8 cellular contexts compared by ENCODE assay signal in genomic region chr12:49109631-49110172, GRCh38. TPM values are rescaled to one million over a fixed set of nuclear protein-coding genes. Genes with fewer than 3 reads are reported as not detected.
DNase-seq lines count a peak whose midpoint lies in the region; ATAC-seq and TF ChIP-seq lines count a peak whose summit lies in the region.

No MANE protein-coding gene starts in this region.

- intact Hi-C loops in activated CD8-positive, alpha-beta T cell treated with anti-CD3 and anti-CD28 coated beads for 36 hours (cut with micrococcal nuclease), result no loop called here

- H3K9ac ChIP-seq in skeletal muscle tissue (ENCODE audit: low read depth in 1 of 3, low read length in 3 of 3), result peak overlapping the region; percentile 74 to 96 (median 80)

- H3K27ac Mint-ChIP-seq in activated CD8-positive, alpha-beta T cell treated with anti-CD3 and anti-CD28 coated beads for 36 hours, result peak overlapping the region; percentile 84

- H3K36me3 ChIP-seq in HEK293 (ENCODE audit: control insufficient read depth in 2 of 2, insufficient read depth in 1 of 2, low read length in 2 of 2) (peaks cover 0 to 27% of the 10 kb centered on the region in 2 experiments; a peak in 1 of 3 replicates), right atrium auricular region (peaks cover 6% of the 10 kb centered on the region), skeletal muscle tissue (ENCODE audit: control insufficient read depth in 3 of 3, insufficient read depth in 3 of 3, low read length in 3 of 3) (peaks cover 18 to 21% (median 19%) of the 10 kb centered on the region in 3 donors)

- H3K36me3 Mint-ChIP-seq in activated CD8-positive, alpha-beta T cell treated with anti-CD3 and anti-CD28 coated beads for 36 hours (ENCODE audit: low read depth), result peaks cover 2% of the 10 kb centered on the region

- peaks cover 35% of the 10 kb centered on the region for H3K4me1 Mint-ChIP-seq in activated CD8-positive, alpha-beta T cell treated with anti-CD3 and anti-CD28 coated beads for 36 hours (ENCODE audit: low read depth)

- no peak for DNase-seq in activated CD8-positive, alpha-beta T cell treated with anti-CD3 and anti-CD28 coated beads for 36 hours
- DNase-seq in right atrium auricular region (ENCODE audit: low spot score), result no peak
- DNase-seq in stimulated activated CD4-positive, alpha-beta T cell treated with anti-CD3 and anti-CD28 coated beads, Interleukin-4, amount 100 ng/mL, for 1 hour, result no peak
- DNase-seq in activated CD4-positive, alpha-beta T cell treated with anti-CD3 and anti-CD28 coated beads, Interleukin-2, amount 50 U/mL, for 48 hours, result no peak
- no peak for DNase-seq in inferior parietal cortex (ENCODE audit: extremely low spot score)

- POLR2A ChIA-PET in HEK293 (lab: Yijun Ruan, JAX), result interaction anchor here (1.0 to 4.3 kb wide), 6 partner anchors 9 to 90 kb away, joined by 4 to 75 read pairs (median 12); partner anchors contain the start of gene TUBA1B
- POLR2A ChIA-PET in activated CD8-positive, alpha-beta T cell treated with anti-CD3 and anti-CD28 coated beads for 36 hours (lab: Charles Lee), result interaction anchor here (0.6 to 8.4 kb wide), 8 partner anchors 10 to 154 kb away, joined by 3 to 85 read pairs (median 6); partner anchors contain the start of gene TUBA1B

- TF ChIP-seq CTCF in HEK293 (tag by site-specific recombination; IDR thresholded peaks at IDR 0.05), result no peak
- no peak for TF ChIP-seq CTCF in activated CD8-positive, alpha-beta T cell treated with anti-CD3 and anti-CD28 coated beads for 36 hours (IDR thresholded peaks at IDR 0.05)
- no peak for TF ChIP-seq CTCF in right atrium auricular region (IDR thresholded peaks at IDR 0.05)

- ATAC-seq in activated CD8-positive, alpha-beta T cell treated with anti-CD3 and anti-CD28 coated beads for 36 hours, result no peak
- no peak for ATAC-seq in HG03135 (IDR thresholded peaks at IDR 0.05; ENCODE audit: unreplicated experiment)

- H3K9me3 ChIP-seq in HEK293 (ENCODE audit: control insufficient read depth, insufficient read depth, low read depth, low read length) (no peaks in the 10 kb centered on the region), right atrium auricular region (no peaks in the 10 kb centered on the region), skeletal muscle tissue (ENCODE audit: control insufficient read depth in 3 of 3, low read length in 3 of 3) (no peaks in the 10 kb centered on the region)

- CTCF ChIA-PET in HEK293 (lab: Yijun Ruan, JAX), result interaction anchor here (0.6 to 7.5 kb wide), 12 partner anchors 11 to 129 kb away, joined by 3 to 53 read pairs (median 4); partner anchors contain the start of genes DHH, RHEBL1 and TUBA1B
- CTCF ChIA-PET in activated CD8-positive, alpha-beta T cell treated with anti-CD3 and anti-CD28 coated beads for 36 hours (lab: Charles Lee), result interaction anchor here (1.1 to 10.8 kb wide), 8 partner anchors 10 to 51 kb away, joined by 3 to 98 read pairs (median 5); partner anchors contain the start of gene DHH

- H3K4me3 ChIP-seq in HEK293 (ENCODE audit: low read depth, low read length) (peak overlapping the region; percentile 98), right atrium auricular region (peak overlapping the region; percentile 88 to 96), skeletal muscle tissue (ENCODE audit: low read length in 3 of 3) (peak overlapping the region; percentile 90 to 96 (median 91))

- H3K9me3 Mint-ChIP-seq in activated CD8-positive, alpha-beta T cell treated with anti-CD3 and anti-CD28 coated beads for 36 hours, result no peaks in the 10 kb centered on the region

- no peaks in the 10 kb centered on the region for H3K27me3 ChIP-seq in right atrium auricular region
- H3K27me3 ChIP-seq in skeletal muscle tissue (ENCODE audit: control insufficient read depth in 3 of 3, insufficient read depth in 3 of 3, low read length in 3 of 3), result no peaks in the 10 kb centered on the region

- H3K27ac ChIP-seq in HEK293 (ENCODE audit: extremely low read depth, low read depth, low read length) (0 out of 2 replicates have a peak overlapping the region, but pooled peaks have one; percentile 4), right atrium auricular region (peak overlapping the region; percentile 99), skeletal muscle tissue (ENCODE audit: low read depth, low read length) (peak overlapping the region; percentile 98)

- H3K4me3 Mint-ChIP-seq in activated CD8-positive, alpha-beta T cell treated with anti-CD3 and anti-CD28 coated beads for 36 hours, result peak overlapping the region; percentile 87

- H3K27me3 Mint-ChIP-seq in activated CD8-positive, alpha-beta T cell treated with anti-CD3 and anti-CD28 coated beads for 36 hours, result no peaks in the 10 kb centered on the region

- H3K4me1 ChIP-seq in HEK293 (ENCODE audit: control insufficient read depth, insufficient read depth, low read length) (peaks cover 10% of the 10 kb centered on the region), right atrium auricular region (peaks cover 0 to 59% of the 10 kb centered on the region in 2 donors), skeletal muscle tissue (ENCODE audit: control insufficient read depth in 3 of 3, insufficient read depth in 3 of 3, low read length in 3 of 3) (peaks cover 40 to 53% (median 43%) of the 10 kb centered on the region in 3 donors)

TF ChIP-seq in HEK293, 187 proteins besides CTCF, POLR2A, EP300 and RAD21 (continues in another document):
- TF ChIP-seq ZNF792 (tag by site-specific recombination; IDR thresholded peaks at IDR 0.05), result no peak
- 0 out of 2 replicates have a peak, but pooled peaks have one; percentile 2 for TF ChIP-seq ZNF335 (tag by site-specific recombination; conservative IDR thresholded peaks at IDR 0.05)
- TF ChIP-seq ZBTB20 (tag by site-specific recombination; IDR thresholded peaks at IDR 0.05), result peak; percentile 23; the same call in 1 of the 2 replicates
- no peak for TF ChIP-seq HOXD13 (CRISPR knock-in tag; IDR thresholded peaks at IDR 0.05; ENCODE audit: borderline replicate concordance)
- TF ChIP-seq, protein P1, sequence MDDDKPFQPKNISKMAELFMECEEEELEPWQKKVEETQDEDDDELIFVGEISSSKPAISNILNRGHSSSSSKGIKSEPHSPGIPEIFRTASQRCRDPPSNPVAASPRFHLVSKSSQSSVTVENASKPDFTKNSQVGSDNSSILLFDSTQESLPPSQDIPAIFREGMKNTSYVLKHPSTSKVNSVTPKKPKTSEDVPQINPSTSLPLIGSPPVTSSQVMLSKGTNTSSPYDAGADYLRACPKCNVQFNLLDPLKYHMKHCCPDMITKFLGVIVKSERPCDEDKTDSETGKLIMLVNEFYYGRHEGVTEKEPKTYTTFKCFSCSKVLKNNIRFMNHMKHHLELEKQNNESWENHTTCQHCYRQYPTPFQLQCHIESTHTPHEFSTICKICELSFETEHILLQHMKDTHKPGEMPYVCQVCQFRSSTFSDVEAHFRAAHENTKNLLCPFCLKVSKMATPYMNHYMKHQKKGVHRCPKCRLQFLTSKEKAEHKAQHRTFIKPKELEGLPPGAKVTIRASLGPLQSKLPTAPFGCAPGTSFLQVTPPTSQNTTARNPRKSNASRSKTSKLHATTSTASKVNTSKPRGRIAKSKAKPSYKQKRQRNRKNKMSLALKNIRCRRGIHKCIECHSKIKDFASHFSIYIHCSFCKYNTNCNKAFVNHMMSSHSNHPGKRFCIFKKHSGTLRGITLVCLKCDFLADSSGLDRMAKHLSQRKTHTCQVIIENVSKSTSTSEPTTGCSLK (tag by site-specific recombination; IDR thresholded peaks at IDR 0.05), result no peak
- TF ChIP-seq MEIS1 (CRISPR knock-in tag; IDR thresholded peaks at IDR 0.05; ENCODE audit: borderline replicate concordance), result no peak
- TF ChIP-seq ZNF341 (tag by site-specific recombination; IDR thresholded peaks at IDR 0.05; ENCODE audit: low read depth), result peak; percentile 79
- TF ChIP-seq, protein P2, sequence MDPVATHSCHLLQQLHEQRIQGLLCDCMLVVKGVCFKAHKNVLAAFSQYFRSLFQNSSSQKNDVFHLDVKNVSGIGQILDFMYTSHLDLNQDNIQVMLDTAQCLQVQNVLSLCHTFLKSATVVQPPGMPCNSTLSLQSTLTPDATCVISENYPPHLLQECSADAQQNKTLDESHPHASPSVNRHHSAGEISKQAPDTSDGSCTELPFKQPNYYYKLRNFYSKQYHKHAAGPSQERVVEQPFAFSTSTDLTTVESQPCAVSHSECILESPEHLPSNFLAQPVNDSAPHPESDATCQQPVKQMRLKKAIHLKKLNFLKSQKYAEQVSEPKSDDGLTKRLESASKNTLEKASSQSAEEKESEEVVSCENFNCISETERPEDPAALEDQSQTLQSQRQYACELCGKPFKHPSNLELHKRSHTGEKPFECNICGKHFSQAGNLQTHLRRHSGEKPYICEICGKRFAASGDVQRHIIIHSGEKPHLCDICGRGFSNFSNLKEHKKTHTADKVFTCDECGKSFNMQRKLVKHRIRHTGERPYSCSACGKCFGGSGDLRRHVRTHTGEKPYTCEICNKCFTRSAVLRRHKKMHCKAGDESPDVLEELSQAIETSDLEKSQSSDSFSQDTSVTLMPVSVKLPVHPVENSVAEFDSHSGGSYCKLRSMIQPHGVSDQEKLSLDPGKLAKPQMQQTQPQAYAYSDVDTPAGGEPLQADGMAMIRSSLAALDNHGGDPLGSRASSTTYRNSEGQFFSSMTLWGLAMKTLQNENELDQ (tag by site-specific recombination; IDR thresholded peaks at IDR 0.05; ENCODE audit: low read depth), result no peak
- no peak for TF ChIP-seq ZNF658 (tag by site-specific recombination; IDR thresholded peaks at IDR 0.05)
- TF ChIP-seq ZNF366 (tag by site-specific recombination; conservative IDR thresholded peaks at IDR 0.05), result peak; percentile 34; the same call in 1 of the 2 replicates
- no peak for TF ChIP-seq OVOL3 (tag by site-specific recombination; IDR thresholded peaks at IDR 0.05)
- TF ChIP-seq ZNF423 (tag by site-specific recombination; IDR thresholded peaks at IDR 0.05), result no peak
- TF ChIP-seq ZNF426 (tag by site-specific recombination; IDR thresholded peaks at IDR 0.05), result no peak

RNA-seq across cellular contexts. Expression of gene LMBR1L, which starts 0.9 kb away (rescaled TPM):
- total RNA-seq in activated CD8-positive, alpha-beta T cell treated with anti-CD3 and anti-CD28 coated beads for 36 hours, result 10 to 100 TPM; 43.5 to 50.9 TPM
- total RNA-seq in right atrium auricular region, result 10 to 100 TPM; 14.6 to 19.2 TPM
- total RNA-seq in skeletal muscle tissue, result 21.4 TPM

RNA-seq across cellular contexts. Expression of gene DHH, which starts 15.1 kb away (rescaled TPM):
- total RNA-seq in activated CD8-positive, alpha-beta T cell treated with anti-CD3 and anti-CD28 coated beads for 36 hours, result under 1 TPM in 1 of 2 experiments, not detected in 1; 0.14 TPM
- total RNA-seq in right atrium auricular region (under 1 TPM; 0.35 to 0.56 TPM), skeletal muscle tissue (1.6 TPM)

RNA-seq across cellular contexts. Expression of gene TUBA1B, which starts 21.5 kb away (rescaled TPM):
- 1,000 to 10,000 TPM; 2,169 to 2,181 TPM for total RNA-seq in activated CD8-positive, alpha-beta T cell treated with anti-CD3 and anti-CD28 coated beads for 36 hours
- 100 to 1,000 TPM; 348 to 654 TPM for total RNA-seq in right atrium auricular region
- total RNA-seq in skeletal muscle tissue, result 674 TPM

RNA-seq across cellular contexts. Expression of gene RHEBL1, which starts 39.9 kb away (rescaled TPM):
- 10 to 100 TPM; 18.5 to 19.8 TPM for total RNA-seq in activated CD8-positive, alpha-beta T cell treated with anti-CD3 and anti-CD28 coated beads for 36 hours
- total RNA-seq in right atrium auricular region (under 1 TPM in 1 of 2 donors, not detected in 1; 0.35 TPM), skeletal muscle tissue (0.52 TPM)

RNA-seq across cellular contexts. Expression of gene KMT2D, which starts 49.1 kb away (rescaled TPM):
- total RNA-seq in activated CD8-positive, alpha-beta T cell treated with anti-CD3 and anti-CD28 coated beads for 36 hours, result 10 to 100 TPM; 57.5 to 62.3 TPM
- total RNA-seq in right atrium auricular region, result 10 to 100 TPM; 39.9 to 49.1 TPM
- total RNA-seq in skeletal muscle tissue, result 26.1 TPM

Comparison
In these comparisons a context has a peak if more than half of its experiments do, and no peak if none do; other contexts are left out.
1. H3K27ac ChIP-seq: peak in every context shown above with its lines; median percentile 99 in right atrium auricular region; 98 in skeletal muscle tissue; 4 in HEK293.